ENCODE assay signal across 8 cellular contexts in genomic region chr1:207981976-207982375, GRCh38.
DNase-seq lines count a peak whose midpoint lies in the region; ATAC-seq, FAIRE-seq and TF ChIP-seq lines count a peak whose summit lies in the region.

No MANE protein-coding gene starts in this region.

- DNase-seq in GM13976 (ENCODE audit: low spot score) (peak; percentile 46), natural killer cell (no peak), RCC 7860 (ENCODE audit: low spot score) (no peak), NCI-H2081 treated with DMSO at 0.1 percent for 48 hours (lab: John Stamatoyannopoulos, UW) (no peak)
- no peak for DNase-seq in activated CD8-positive, alpha-beta T cell treated with anti-CD3 and anti-CD28 coated beads, Interleukin-2, amount 10 ng/mL, durations not matched to agents 7 days and 5 days
- DNase-seq in activated T-cell treated with anti-CD3 and anti-CD28 coated beads, Interleukin-2, amount 50 U/mL, for 72 hours: no peak
- DNase-seq in effector CD8-positive, alpha-beta T cell (lab: John Stamatoyannopoulos, UW): no peak

- intact Hi-C loops in natural killer cell (cut with micrococcal nuclease): no loop called here

- peak; percentile 29 for TF ChIP-seq CTCF in GM13976 (IDR thresholded peaks at IDR 0.05; ENCODE audit: borderline replicate concordance, control extremely low read depth, extremely low read depth, insufficient read depth, missing control alignments)
- peak; percentile 10 for TF ChIP-seq CTCF in natural killer cell (IDR thresholded peaks at IDR 0.05)

- in situ Hi-C loops in GM13976 (cut with MboI; ENCODE audit: low sequenced_read_pairs, unreplicated experiment): no loop called here

- no peaks in the 10 kb centered on the region for H3K36me3 Mint-ChIP-seq in activated CD8-positive, alpha-beta T cell treated with anti-CD3 and anti-CD28 coated beads, Interleukin-2, amount 10 ng/mL, durations not matched to agents 7 days and 5 days (ENCODE audit: low read depth)
- H3K36me3 Mint-ChIP-seq in natural killer cell: no peaks in the 10 kb centered on the region
- H3K36me3 Mint-ChIP-seq in activated T-cell treated with anti-CD3 and anti-CD28 coated beads, Interleukin-2, amount 50 U/mL, for 72 hours (ENCODE audit: insufficient read depth in 2 of 2): no peaks in the 10 kb centered on the region

- H3K9me3 Mint-ChIP-seq in activated CD8-positive, alpha-beta T cell treated with anti-CD3 and anti-CD28 coated beads, Interleukin-2, amount 10 ng/mL, durations not matched to agents 7 days and 5 days (ENCODE audit: insufficient read depth): no peaks in the 10 kb centered on the region
- no peaks in the 10 kb centered on the region for H3K9me3 Mint-ChIP-seq in natural killer cell
- no peaks in the 10 kb centered on the region for H3K9me3 Mint-ChIP-seq in activated T-cell treated with anti-CD3 and anti-CD28 coated beads, Interleukin-2, amount 50 U/mL, for 72 hours

- no peak overlapping the region for H3K27ac Mint-ChIP-seq in activated CD8-positive, alpha-beta T cell treated with anti-CD3 and anti-CD28 coated beads, Interleukin-2, amount 10 ng/mL, durations not matched to agents 7 days and 5 days
- H3K27ac Mint-ChIP-seq in natural killer cell: no peak overlapping the region
- no peak overlapping the region for H3K27ac Mint-ChIP-seq in activated T-cell treated with anti-CD3 and anti-CD28 coated beads, Interleukin-2, amount 50 U/mL, for 72 hours

- CTCF ChIA-PET in activated CD8-positive, alpha-beta T cell treated with anti-CD3 and anti-CD28 coated beads, Interleukin-2, amount 10 ng/mL, durations not matched to agents 7 days and 5 days (lab: Charles Lee): interaction anchor here (1.0 to 1.1 kb wide), 2 partner anchors 12 to 120 kb away, joined by 3 to 4 read pairs; no protein-coding TSS in a partner anchor

- no peaks in the 10 kb centered on the region for H3K4me1 Mint-ChIP-seq in activated CD8-positive, alpha-beta T cell treated with anti-CD3 and anti-CD28 coated beads, Interleukin-2, amount 10 ng/mL, durations not matched to agents 7 days and 5 days (ENCODE audit: low read depth)
- H3K4me1 Mint-ChIP-seq in natural killer cell: no peaks in the 10 kb centered on the region
- H3K4me1 Mint-ChIP-seq in activated T-cell treated with anti-CD3 and anti-CD28 coated beads, Interleukin-2, amount 50 U/mL, for 72 hours (ENCODE audit: low read depth): no peaks in the 10 kb centered on the region

- POLR2A ChIA-PET in activated CD8-positive, alpha-beta T cell treated with anti-CD3 and anti-CD28 coated beads, Interleukin-2, amount 10 ng/mL, durations not matched to agents 7 days and 5 days (lab: Charles Lee): no interaction called here

- no peak overlapping the region for H3K4me3 Mint-ChIP-seq in activated CD8-positive, alpha-beta T cell treated with anti-CD3 and anti-CD28 coated beads, Interleukin-2, amount 10 ng/mL, durations not matched to agents 7 days and 5 days
- no peak overlapping the region for H3K4me3 Mint-ChIP-seq in natural killer cell
- H3K4me3 Mint-ChIP-seq in activated T-cell treated with anti-CD3 and anti-CD28 coated beads, Interleukin-2, amount 50 U/mL, for 72 hours: no peak overlapping the region

- no peak for FAIRE-seq in RCC 7860 (lab: Jason Lieb, UNC)

- H3K27me3 Mint-ChIP-seq in activated CD8-positive, alpha-beta T cell treated with anti-CD3 and anti-CD28 coated beads, Interleukin-2, amount 10 ng/mL, durations not matched to agents 7 days and 5 days (ENCODE audit: low read depth): peaks cover 13% of the 10 kb centered on the region
- H3K27me3 Mint-ChIP-seq in natural killer cell (ENCODE audit: low read depth in 2 of 2): peaks cover 18 to 41% of the 10 kb centered on the region in 2 donors
- peaks cover 14% of the 10 kb centered on the region for H3K27me3 Mint-ChIP-seq in activated T-cell treated with anti-CD3 and anti-CD28 coated beads, Interleukin-2, amount 50 U/mL, for 72 hours (ENCODE audit: low read depth)

- peak; percentile 72 for ATAC-seq in HG03571 (IDR thresholded peaks at IDR 0.05; ENCODE audit: unreplicated experiment)
- ATAC-seq in activated CD8-positive, alpha-beta T cell treated with anti-CD3 and anti-CD28 coated beads, Interleukin-2, amount 10 ng/mL, durations not matched to agents 7 days and 5 days: peak; percentile 36
- ATAC-seq in natural killer cell: peak in 2 of 3 donors; percentile 56 to 64
- no peak for ATAC-seq in activated T-cell treated with anti-CD3 and anti-CD28 coated beads, Interleukin-2, amount 50 U/mL, for 72 hours (replicated peaks in 1 of 2)

Comparison
In these comparisons a context has a peak if more than half of its experiments do, and no peak if none do; other contexts are left out.
1. ATAC-seq: peak in HG03571 (single experiment), activated CD8-positive, alpha-beta T cell treated with anti-CD3 and anti-CD28 coated beads, Interleukin-2, amount 10 ng/mL, durations not matched to agents 7 days and 5 days (single experiment) and natural killer cell (2 of 3); none in activated T-cell treated with anti-CD3 and anti-CD28 coated beads, Interleukin-2, amount 50 U/mL, for 72 hours (0 of 2).